In the genomic region with DNA sequence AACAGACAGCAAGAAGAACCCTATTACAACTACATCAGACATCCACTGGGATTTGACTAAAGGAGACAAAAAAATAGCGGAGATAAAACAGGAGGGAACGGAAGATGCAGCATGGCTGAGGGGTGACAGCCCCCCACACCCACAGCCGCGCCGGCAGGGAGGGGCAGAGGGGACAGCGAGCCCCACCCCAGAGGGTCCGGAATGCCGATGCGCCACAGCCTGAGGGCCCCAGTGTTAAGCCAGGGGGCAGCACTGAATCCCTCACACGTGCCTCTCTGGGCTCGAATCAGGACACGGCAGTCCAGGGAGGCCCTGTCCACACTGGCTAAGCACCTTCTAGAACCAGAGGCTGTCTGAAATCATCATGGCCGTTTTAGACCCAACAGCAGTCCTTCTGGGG, we compare ENCODE assay signal across 35 cellular contexts. TPM values are rescaled to one million over a fixed set of nuclear protein-coding genes. Genes with fewer than 3 reads are reported as not detected.
A peak's percentile ranks its signal among the peaks of the same experiment; 100 is the strongest.
DNase-seq lines count a peak whose midpoint lies in the region; ATAC-seq, FAIRE-seq and TF ChIP-seq lines count a peak whose summit lies in the region.
"Had no signal": no experiment of that assay in that cellular context is flagged by ENCODE, and none has a peak within 500 bp of the region (broad histone marks: within the 10 kb centered on the region; RNA-seq: fewer than 3 reads in every experiment).

No MANE protein-coding gene starts in this region.

- H2BK20ac ChIP-seq in H9 (ENCODE audit: low read depth, low read length, poor library complexity, severe bottlenecking) (no peak overlapping the region), H1 (ENCODE audit: low read length) (no peak overlapping the region)

- H2BK12ac ChIP-seq in H9 (ENCODE audit: insufficient read length, low read depth, low read length) (no peak overlapping the region), H1 (ENCODE audit: low read depth, low read length) (no peak overlapping the region)

- no CpG with 5 or more reads among the region's 13 CpGs for WGBS in H9 (ENCODE audit: extremely low coverage, insufficient read length, low lambda C conversion rate)
- WGBS in H1 (ENCODE audit: extremely low coverage in 1 of 2, insufficient coverage in 1 of 2, insufficient read length in 1 of 2, insufficient replicate concordance in 2 of 2, low coverage in 1 of 2, low lambda C conversion rate in 2 of 2, missing lambda C conversion rate in 1 of 2), 2 experiments: 91% methylated on average over 13 of the region's 13 CpGs; no CpG with 5 or more reads in 1 of the 2 experiments

- DNase-seq in AG20443 (ENCODE audit: low spot score) (peak; percentile 7), H9 (no peak), H1 (ENCODE audit: low read depth in 1 of 2, low spot score in 2 of 2) (no peak), mucosa of descending colon (no peak), RWPE1 (ENCODE audit: low spot score) (no peak)
- no peak for DNase-seq in stimulated activated CD4-positive, alpha-beta T cell treated with anti-CD3 and anti-CD28 coated beads, Interleukin-12 subunit alpha, Interleukin-12 subunit beta, amount 100 ng/mL, for 4 hours
- DNase-seq in CD4-positive, alpha-beta memory T cell: no peak
- DNase-seq: activated CD4-positive, alpha-beta T cell treated with anti-CD3 and anti-CD28 coated beads for 4 hours; activated CD8-positive, alpha-beta T cell treated with anti-CD3 and anti-CD28 coated beads, Interleukin-2, amount 10 ng/mL, durations not matched to agents 7 days and 5 days; activated effector memory CD4-positive, alpha-beta T cell treated with Interleukin-2 at 50 U/mL for 16 hours; amygdala; C1 segment of cervical spinal cord; Caco-2; DMS79; effector CD8-positive, alpha-beta T cell; GF-D8; glutamatergic neuron; GM23248; Kasumi-1; MV-4-11; NCI-H1436; NCI-H2081 treated with DMSO at 0.1 percent for 48 hours; NCI-H226; NCI-H69; Right ventricle myocardium superior; stimulated activated naive B cell treated with anti-CD40 and anti-IgM and Interleukin-4, amounts not matched to agents 10 μg/mL and 1 μg/mL and 100 μg/mL, for 72 hours; upper lobe of right lung had no signal

- H3K23ac ChIP-seq in H9 (ENCODE audit: insufficient read length, low read depth, low read length) (no peak overlapping the region), H1 (ENCODE audit: insufficient read length) (no peak overlapping the region)

- H3K4ac ChIP-seq in H9 (ENCODE audit: low read depth, low read length): no peak overlapping the region
- no peak overlapping the region for H3K4ac ChIP-seq in H1 (replicated peaks; ENCODE audit: insufficient read length, low read depth, low read length)

- ATAC-seq in mucosa of descending colon (peak; percentile 8), HG03108 (IDR thresholded peaks at IDR 0.05; ENCODE audit: unreplicated experiment) (no peak)
- ATAC-seq: activated CD8-positive, alpha-beta T cell treated with anti-CD3 and anti-CD28 coated beads, Interleukin-2, amount 10 ng/mL, durations not matched to agents 7 days and 5 days; activated naive CD4-positive, alpha-beta T cell treated with anti-CD3 and anti-CD28 coated beads, Interleukin-2, amount 50 U/mL, for 72 hours; naive thymus-derived CD8-positive, alpha-beta T cell; stimulated activated naive B cell treated with anti-CD40 and anti-IgM and Interleukin-4, amounts not matched to agents 10 μg/mL and 1 μg/mL and 100 μg/mL, for 72 hours; upper lobe of right lung had no signal

- TF ChIP-seq CTCF in H9 (conservative IDR thresholded peaks at IDR 0.05): peak; percentile 41; the same call in 2 of the 3 replicates
- TF ChIP-seq CTCF in H1 (IDR thresholded peaks at IDR 0.05; ENCODE audit: control extremely low read depth in 1 of 3, insufficient read depth in 1 of 3, low read depth in 1 of 3, low read length in 3 of 3): peak; percentile 19 to 50 (median 50); a peak in 3 of 4 replicates
- TF ChIP-seq CTCF in mucosa of descending colon (IDR thresholded peaks at IDR 0.05): no peak
- no peak for TF ChIP-seq CTCF in RWPE1 (conservative IDR thresholded peaks at IDR 0.05; ENCODE audit: low read depth)

- H3K27me3 Mint-ChIP-seq in H9 (ENCODE audit: low read depth): no peaks in the 10 kb centered on the region
- no peaks in the 10 kb centered on the region for H3K27me3 Mint-ChIP-seq in CD4-positive, alpha-beta memory T cell
- H3K27me3 Mint-ChIP-seq: naive thymus-derived CD8-positive, alpha-beta T cell; stimulated activated naive B cell treated with anti-CD40 and anti-IgM and Interleukin-4, amounts not matched to agents 10 μg/mL and 1 μg/mL and 100 μg/mL, for 72 hours had no signal

- H3K36me3 Mint-ChIP-seq in H9 (ENCODE audit: insufficient read depth in 1 of 3, low read depth in 3 of 3): peaks cover 27 to 73% (median 69%) of the 10 kb centered on the region in 3 experiments; a peak in 6 of 7 replicates
- H3K36me3 Mint-ChIP-seq in CD4-positive, alpha-beta memory T cell: peaks cover 20 to 55% of the 10 kb centered on the region in 2 donors

- H3K27me3 ChIP-seq in H9 (ENCODE audit: insufficient read depth, low read length): no peaks in the 10 kb centered on the region
- H3K27me3 ChIP-seq in H1 (replicated peaks in 1 of 4; ENCODE audit: control insufficient read depth in 3 of 4, extremely low read depth in 1 of 4, insufficient read depth in 3 of 4, low read length in 3 of 4): no peaks in the 10 kb centered on the region
- no peaks in the 10 kb centered on the region for H3K27me3 ChIP-seq in CD4-positive, alpha-beta memory T cell (ENCODE audit: insufficient read depth, low read length)
- H3K27me3 ChIP-seq: cardiac muscle cell, suprapubic skin, upper lobe of right lung had no signal

- H2BK15ac ChIP-seq in H9 (ENCODE audit: low read depth, low read length): no peak overlapping the region
- H2BK15ac ChIP-seq in H1 (ENCODE audit: low read length): no peak overlapping the region

- H3K9me3 Mint-ChIP-seq in H9: no peaks in the 10 kb centered on the region
- no peaks in the 10 kb centered on the region for H3K9me3 Mint-ChIP-seq in CD4-positive, alpha-beta memory T cell
- H3K9me3 Mint-ChIP-seq: activated naive CD4-positive, alpha-beta T cell treated with anti-CD3 and anti-CD28 coated beads, Interleukin-2, amount 50 U/mL, for 72 hours; naive thymus-derived CD8-positive, alpha-beta T cell; stimulated activated naive B cell treated with anti-CD40 and anti-IgM and Interleukin-4, amounts not matched to agents 10 μg/mL and 1 μg/mL and 100 μg/mL, for 72 hours; T-helper 2 cell treated with Interferon-gamma antibody and Interleukin-4, amounts not matched to agents 5 μg/mL and 100 μg/mL, for 36 hours had no signal

- H3K36me3 ChIP-seq in H1 (ENCODE audit: control insufficient read depth in 2 of 4, insufficient read depth in 4 of 4, low read length in 3 of 4) (peaks cover 5 to 51% (median 31%) of the 10 kb centered on the region in 4 experiments; a peak in 7 of 8 replicates), mucosa of descending colon (ENCODE audit: low read depth) (peaks cover 8% of the 10 kb centered on the region)
- peaks cover 12% of the 10 kb centered on the region for H3K36me3 ChIP-seq in CD4-positive, alpha-beta memory T cell (ENCODE audit: insufficient read depth, low read length)

- no peak overlapping the region for H3T11ph ChIP-seq in H9 (ENCODE audit: low read length)

- no peak for TF ChIP-seq POLR2A in H1 (IDR thresholded peaks at IDR 0.05; ENCODE audit: control extremely low read depth in 1 of 2, low read depth in 2 of 2, low read length in 2 of 2)

- no peaks in the 10 kb centered on the region for H3K23me2 ChIP-seq in H9 (ENCODE audit: insufficient read length, low read depth, low read length, poor library complexity, severe bottlenecking)
- no peaks in the 10 kb centered on the region for H3K23me2 ChIP-seq in H1 (ENCODE audit: low read depth, low read length)

- intact Hi-C loops in mucosa of descending colon (cut with DNase I, micrococcal nuclease): no loop called here
- intact Hi-C loops in CD4-positive, alpha-beta memory T cell (cut with micrococcal nuclease): no loop called here

- H2AK5ac ChIP-seq in H9 (ENCODE audit: insufficient read length, low read length): no peak overlapping the region
- H2AK5ac ChIP-seq in H1 (ENCODE audit: low read depth, low read length): no peak overlapping the region

- no peaks in the 10 kb centered on the region for H3K79me2 ChIP-seq in H9 (ENCODE audit: insufficient read depth, low read length)
- H3K79me2 ChIP-seq in H1 (ENCODE audit: control insufficient read depth in 1 of 2, insufficient read depth in 2 of 2, low read length in 2 of 2): no peaks in the 10 kb centered on the region

- no peak overlapping the region for H3K56ac ChIP-seq in H9 (ENCODE audit: insufficient read length, low read depth, low read length)
- H3K56ac ChIP-seq in H1 (replicated peaks; ENCODE audit: insufficient read length, low read depth, low read length): no peak overlapping the region

- no peak overlapping the region for H4K91ac ChIP-seq in H9 (ENCODE audit: insufficient read length, low read depth, low read length)
- H4K91ac ChIP-seq in H1 (replicated peaks; ENCODE audit: insufficient read length, low read length): no peak overlapping the region

- H2BK120ac ChIP-seq in H9 (ENCODE audit: low read depth, low read length, poor library complexity, severe bottlenecking) (no peak overlapping the region), H1 (replicated peaks; ENCODE audit: low read depth, low read length) (no peak overlapping the region)

- H3K4me1 Mint-ChIP-seq in H9: no peaks in the 10 kb centered on the region; a peak in 1 of 4 replicates
- peaks cover 0 to 3% (median 0%) of the 10 kb centered on the region in 4 donors for H3K4me1 Mint-ChIP-seq in CD4-positive, alpha-beta memory T cell

- H3K9me3 ChIP-seq in H9 (ENCODE audit: control insufficient read depth, low read depth, low read length) (no peaks in the 10 kb centered on the region), H1 (ENCODE audit: insufficient read depth in 2 of 2, low read depth in 1 of 2, low read length in 1 of 2) (no peaks in the 10 kb centered on the region), mucosa of descending colon (no peaks in the 10 kb centered on the region)
- H3K9me3 ChIP-seq in CD4-positive, alpha-beta memory T cell (ENCODE audit: control insufficient read depth in 1 of 2, low read length in 2 of 2): no peaks in the 10 kb centered on the region
- H3K9me3 ChIP-seq: Caco-2, suprapubic skin, upper lobe of right lung had no signal

- H3K4me2 ChIP-seq in H9 (ENCODE audit: insufficient read depth, insufficient read length, low read length): no peak overlapping the region
- no peak overlapping the region for H3K4me2 ChIP-seq in H1 (ENCODE audit: insufficient read depth in 1 of 2, low read depth in 2 of 2, low read length in 2 of 2)

- H4K5ac ChIP-seq in H9 (ENCODE audit: insufficient read length, low read depth, low read length): no peak overlapping the region
- no peak overlapping the region for H4K5ac ChIP-seq in H1 (ENCODE audit: insufficient read length, low read depth, low read length)

- H3K14ac ChIP-seq in H9 (ENCODE audit: insufficient read depth, low read length): no peak overlapping the region
- no peak overlapping the region for H3K14ac ChIP-seq in H1 (ENCODE audit: insufficient read length)

- POLR2A ChIA-PET in H1 (lab: Charles Lee; ENCODE audit: partially characterized antibody) (no interaction called here), RWPE1 (lab: Yijun Ruan, JAX; ENCODE audit: low non-redundant PET) (no interaction called here)
- POLR2A ChIA-PET in CD4-positive, alpha-beta memory T cell (lab: Charles Lee; ENCODE audit: partially characterized antibody): no interaction called here

- H2AFZ ChIP-seq in H9 (ENCODE audit: low read length) (no peak overlapping the region), H1 (ENCODE audit: low read length) (no peak overlapping the region)
- H2AFZ ChIP-seq: GM23248 had no signal

- H3K4me3 Mint-ChIP-seq in H9: no peak overlapping the region
- H3K4me3 Mint-ChIP-seq in CD4-positive, alpha-beta memory T cell: no peak overlapping the region
- H3K4me3 Mint-ChIP-seq: activated CD8-positive, alpha-beta T cell treated with anti-CD3 and anti-CD28 coated beads, Interleukin-2, amount 10 ng/mL, durations not matched to agents 7 days and 5 days; stimulated activated naive B cell treated with anti-CD40 and anti-IgM and Interleukin-4, amounts not matched to agents 10 μg/mL and 1 μg/mL and 100 μg/mL, for 72 hours; T-helper 2 cell treated with Interferon-gamma antibody and Interleukin-4, amounts not matched to agents 5 μg/mL and 100 μg/mL, for 36 hours had no signal

- H3K27ac ChIP-seq in H9 (ENCODE audit: insufficient read length, low read depth, low read length): no peak overlapping the region
- no peak overlapping the region for H3K27ac ChIP-seq in H1 (ENCODE audit: low read depth, low read length)
- H3K27ac ChIP-seq in CD4-positive, alpha-beta memory T cell (ENCODE audit: low read depth, low read length): no peak overlapping the region
- H3K27ac ChIP-seq in RWPE1: no peak overlapping the region; the same call in 1 of the 2 replicates
- H3K27ac ChIP-seq: cardiac muscle cell, coronary artery, GM23248, suprapubic skin, upper lobe of right lung had no signal

- no peak overlapping the region for H4K8ac ChIP-seq in H9 (replicated peaks; ENCODE audit: insufficient read length, low read depth, low read length)
- H4K8ac ChIP-seq in H1 (ENCODE audit: extremely low read depth, insufficient read depth, low read length): no peak overlapping the region

- H3K79me1 ChIP-seq in H9 (ENCODE audit: insufficient read depth, low read depth, low read length, poor library complexity, severe bottlenecking): no peaks in the 10 kb centered on the region
- no peaks in the 10 kb centered on the region; the same call in 1 of the 2 replicates for H3K79me1 ChIP-seq in H1 (ENCODE audit: low read depth, low read length)

- H4K20me1 ChIP-seq in H9 (ENCODE audit: control insufficient read depth, insufficient read depth, insufficient read length): no peaks in the 10 kb centered on the region
- H4K20me1 ChIP-seq in H1 (replicated peaks in 1 of 2; ENCODE audit: control insufficient read depth in 1 of 2, insufficient read depth in 2 of 2, low read length in 2 of 2): peaks cover 0 to 7% of the 10 kb centered on the region in 2 experiments

- no peaks in the 10 kb centered on the region for H3K4me1 ChIP-seq in H9 (ENCODE audit: insufficient read depth, low read length)
- no peaks in the 10 kb centered on the region for H3K4me1 ChIP-seq in H1 (replicated peaks in 1 of 4; ENCODE audit: control insufficient read depth in 3 of 4, insufficient read depth in 4 of 4, low read length in 3 of 4)
- H3K4me1 ChIP-seq in mucosa of descending colon (ENCODE audit: low read depth): no peaks in the 10 kb centered on the region
- no peaks in the 10 kb centered on the region for H3K4me1 ChIP-seq in CD4-positive, alpha-beta memory T cell (ENCODE audit: insufficient read depth, low read length)
- H3K4me1 ChIP-seq: Caco-2, suprapubic skin, upper lobe of right lung had no signal

- no peak overlapping the region for H2BK5ac ChIP-seq in H9 (ENCODE audit: insufficient read length, low read length)
- no peak overlapping the region for H2BK5ac ChIP-seq in H1 (ENCODE audit: low read depth, low read length)

- H3K18ac ChIP-seq in H9 (ENCODE audit: insufficient read length, low read depth, low read length) (no peak overlapping the region), H1 (ENCODE audit: extremely low read depth, low read length) (no peak overlapping the region)

- no peak for TF ChIP-seq EP300 in H1 (IDR thresholded peaks at IDR 0.05; ENCODE audit: borderline replicate concordance in 1 of 2, low read depth in 2 of 2, low read length in 2 of 2)

- CTCF ChIA-PET in H1 (lab: Charles Lee; ENCODE audit: partially characterized antibody) (interaction anchor here (0.6 to 1.7 kb wide), 4 partner anchors 17 to 271 kb away, joined by 3 to 6 read pairs (median 4); no protein-coding TSS in a partner anchor), RWPE1 (lab: Yijun Ruan, JAX) (no interaction called here)
- CTCF ChIA-PET in CD4-positive, alpha-beta memory T cell (lab: Charles Lee; ENCODE audit: partially characterized antibody): no interaction called here

- TF ChIP-seq RAD21 in H1 (IDR thresholded peaks at IDR 0.05 in 1 of 2, conservative IDR thresholded peaks at IDR 0.05 in 1 of 2; ENCODE audit: low read depth in 2 of 2, low read length in 2 of 2): peak; percentile 11 to 18; a peak in 2 of 4 replicates

- FAIRE-seq in H1 (lab: Jason Lieb, UNC): no peak
- FAIRE-seq: keratinocyte had no signal

- peak overlapping the region in 2 of 3 experiments; percentile 23 to 32; a peak in 4 of 7 replicates for H3K27ac Mint-ChIP-seq in H9
- H3K27ac Mint-ChIP-seq in CD4-positive, alpha-beta memory T cell: peak overlapping the region in 2 of 7 donors; percentile 45 to 55
- H3K27ac Mint-ChIP-seq: activated CD8-positive, alpha-beta T cell treated with anti-CD3 and anti-CD28 coated beads, Interleukin-2, amount 10 ng/mL, durations not matched to agents 7 days and 5 days; stimulated activated naive B cell treated with anti-CD40 and anti-IgM and Interleukin-4, amounts not matched to agents 10 μg/mL and 1 μg/mL and 100 μg/mL, for 72 hours; T-helper 2 cell treated with Interferon-gamma antibody and Interleukin-4, amounts not matched to agents 5 μg/mL and 100 μg/mL, for 36 hours had no signal

- H3K4me3 ChIP-seq in H1 (ENCODE audit: extremely low read depth in 1 of 4, insufficient read depth in 2 of 4, low read depth in 3 of 4, low read length in 4 of 4) (no peak overlapping the region), mucosa of descending colon (no peak overlapping the region)
- no peak overlapping the region for H3K4me3 ChIP-seq in CD4-positive, alpha-beta memory T cell (ENCODE audit: low read length in 2 of 2)
- H3K4me3 ChIP-seq: cardiac muscle cell, coronary artery, GM23248, suprapubic skin, upper lobe of right lung had no signal

- H3K9ac ChIP-seq in H9 (ENCODE audit: extremely low read depth, insufficient read length, low read length) (no peak overlapping the region), H1 (replicated peaks in 1 of 4; ENCODE audit: extremely low read depth in 1 of 4, low read depth in 3 of 4, low read length in 3 of 4) (no peak overlapping the region)
- H3K9ac ChIP-seq: GM23248 had no signal

RNA-seq across cellular contexts. Expression of gene MAP1LC3B, which starts 18.8 kb away (rescaled TPM):
- total RNA-seq in H9 (2021): 47.1 and 52.2 TPM in 2 replicates
- 47.1 and 48.5 TPM in 2 replicates for total RNA-seq in H1 (2021; fragmentation: NEBNext Ultra II Directional; extraction: Animal tissue kit (Norgen Biotek cat#: 25700))
- 15.4 and 29.5 TPM in 2 replicates for polyA plus RNA-seq in H1 (2011; rRNA removed)
- polyA plus RNA-seq in H1 (2011; cell fraction: cytosol; rRNA removed): 19.4 TPM
- 8.9 TPM for polyA plus RNA-seq in H1 (2011; cell fraction: nucleus; rRNA removed)
- polyA plus RNA-seq in H1 (2012, experiment 1 of 2): 32.1 to 52.5 TPM (median 38.8 TPM) in 4 replicates
- 12.7 TPM for polyA plus RNA-seq in H1 (2012, experiment 2 of 2)
- 33.5 TPM for polyA plus RNA-seq in H1 (2013, experiment 1 of 2)
- polyA plus RNA-seq in H1 (2013, experiment 2 of 2): 32.1 TPM
- polyA minus RNA-seq in H1 (2011; rRNA and poly(A)+ RNA removed): 14.0 and 18.3 TPM in 2 replicates
- 17.2 TPM for polyA minus RNA-seq in H1 (2011; cell fraction: cytosol; rRNA and poly(A)+ RNA removed)
- polyA minus RNA-seq in H1 (2011; cell fraction: nucleus; rRNA and poly(A)+ RNA removed): 12.2 TPM
- 10 to 100 TPM; 66.5 to 82.9 (median 67.3) TPM for total RNA-seq in mucosa of descending colon
- total RNA-seq in CD4-positive, alpha-beta memory T cell: 10 to 100 TPM; 67.2 to 72.1 TPM
- polyA plus RNA-seq in CD4-positive, alpha-beta memory T cell: 100 to 1,000 TPM; 133 to 172 TPM

RNA-seq across cellular contexts. Expression of gene FBXO31, which starts 27.4 kb away (rescaled TPM):
- total RNA-seq in H9 (2021): 24.2 and 26.6 TPM in 2 replicates
- total RNA-seq in H1 (2021; fragmentation: NEBNext Ultra II Directional; extraction: Animal tissue kit (Norgen Biotek cat#: 25700)): 20.7 and 21.6 TPM in 2 replicates
- 8.3 and 12.2 TPM in 2 replicates for polyA plus RNA-seq in H1 (2011; rRNA removed)
- polyA plus RNA-seq in H1 (2011; cell fraction: cytosol; rRNA removed): 9.7 TPM
- polyA plus RNA-seq in H1 (2011; cell fraction: nucleus; rRNA removed): 20.1 TPM
- 8.1 to 13.1 TPM (median 11.7 TPM) in 4 replicates for polyA plus RNA-seq in H1 (2012, experiment 1 of 2)
- 9.3 TPM for polyA plus RNA-seq in H1 (2012, experiment 2 of 2)
- polyA plus RNA-seq in H1 (2013, experiment 1 of 2): 8.7 TPM
- polyA plus RNA-seq in H1 (2013, experiment 2 of 2): 8.0 TPM
- 12.2 and 17.5 TPM in 2 replicates for polyA minus RNA-seq in H1 (2011; rRNA and poly(A)+ RNA removed)
- polyA minus RNA-seq in H1 (2011; cell fraction: cytosol; rRNA and poly(A)+ RNA removed): 11.9 TPM
- polyA minus RNA-seq in H1 (2011; cell fraction: nucleus; rRNA and poly(A)+ RNA removed): 11.0 TPM
- total RNA-seq in mucosa of descending colon: 100 to 1,000 TPM in 1 of 3 donors, 10 to 100 TPM in 2; 54.2 to 104 (median 63.9) TPM
- total RNA-seq in CD4-positive, alpha-beta memory T cell: 10 to 100 TPM; 44.2 to 44.6 TPM
- polyA plus RNA-seq in CD4-positive, alpha-beta memory T cell: 10 to 100 TPM; 22.9 to 24.8 TPM

Comparison
In these comparisons a context has a peak if more than half of its experiments do, and no peak if none do; other contexts are left out.
1. CTCF ChIP-seq: peak in H9 (single experiment) and H1 (3 of 3); none in mucosa of descending colon (single experiment) and RWPE1 (single experiment).